In genomic region chr9:118455781-118456180, GRCh38 we compare ENCODE assay signal across 22 cellular contexts.
"Had no signal": no experiment of that assay in that cellular context is flagged by ENCODE, and none has a peak within 500 bp of the region (broad histone marks: within the 10 kb centered on the region; RNA-seq: fewer than 3 reads in every experiment).

No MANE protein-coding gene starts in this region.

- H3K27me3 ChIP-seq: ascending aorta, esophagus squamous epithelium, heart right ventricle, suprapubic skin had no signal

- H3K4me1 ChIP-seq: ascending aorta, esophagus squamous epithelium, heart right ventricle, suprapubic skin had no signal

- H3K4me3 ChIP-seq: ascending aorta, esophagus squamous epithelium, heart right ventricle, mucosa of descending colon, smooth muscle cell, suprapubic skin had no signal

- H3K27ac ChIP-seq: ascending aorta, esophagus squamous epithelium, heart right ventricle, suprapubic skin had no signal

- FAIRE-seq: bronchial epithelial cell, endothelial cell of umbilical vein had no signal

- H3K4me1 Mint-ChIP-seq: activated naive CD4-positive, alpha-beta T cell treated with anti-CD3 and anti-CD28 coated beads, Interleukin-2, amount 50 U/mL, for 24 hours; memory B cell; naive thymus-derived CD4-positive, alpha-beta T cell; stimulated activated naive CD8-positive, alpha-beta T cell treated with anti-CD3 and anti-CD28 coated beads, Interleukin-15, amount 100 ng/mL, for 72 hours had no signal

- H3K27ac Mint-ChIP-seq: activated naive CD4-positive, alpha-beta T cell treated with anti-CD3 and anti-CD28 coated beads, Interleukin-2, amount 50 U/mL, for 24 hours; activated T-cell treated with anti-CD3 and anti-CD28 coated beads, Interleukin-2, amount 50 U/mL, for 72 hours; memory B cell; naive thymus-derived CD4-positive, alpha-beta T cell; stimulated activated naive CD8-positive, alpha-beta T cell treated with anti-CD3 and anti-CD28 coated beads, Interleukin-15, amount 100 ng/mL, for 72 hours had no signal

- H3K4me3 Mint-ChIP-seq: activated naive CD4-positive, alpha-beta T cell treated with anti-CD3 and anti-CD28 coated beads, Interleukin-2, amount 50 U/mL, for 24 hours; activated T-cell treated with anti-CD3 and anti-CD28 coated beads, Interleukin-2, amount 50 U/mL, for 72 hours; memory B cell; naive thymus-derived CD4-positive, alpha-beta T cell; stimulated activated naive CD8-positive, alpha-beta T cell treated with anti-CD3 and anti-CD28 coated beads, Interleukin-15, amount 100 ng/mL, for 72 hours had no signal

- ATAC-seq: activated T-cell treated with anti-CD3 and anti-CD28 coated beads, Interleukin-2, amount 50 U/mL, for 72 hours; heart right ventricle; mucosa of descending colon; naive thymus-derived CD4-positive, alpha-beta T cell; sciatic nerve; stimulated activated naive CD8-positive, alpha-beta T cell treated with anti-CD3 and anti-CD28 coated beads, Interleukin-15, amount 100 ng/mL, for 72 hours had no signal

- H3K36me3 Mint-ChIP-seq: activated naive CD4-positive, alpha-beta T cell treated with anti-CD3 and anti-CD28 coated beads, Interleukin-2, amount 50 U/mL, for 24 hours; memory B cell; naive thymus-derived CD4-positive, alpha-beta T cell had no signal

- H3K4me2 ChIP-seq: smooth muscle cell had no signal

- DNase-seq: activated CD4-positive, alpha-beta T cell treated with anti-CD3 and anti-CD28 coated beads, Interleukin-2, amount 50 U/mL, for 1 hour; activated CD4-positive, CD25-positive, alpha-beta regulatory T cell treated with anti-CD3 and anti-CD28 coated beads, Interleukin-2, amount 50 U/mL, for 72 hours; activated gamma-delta T cell; activated T-cell treated with anti-CD3 and anti-CD28 coated beads, Interleukin-2, amount 50 U/mL, for 72 hours; cerebellar nuclear complex; effector CD4-positive, alpha-beta T cell; esophagus squamous epithelium; heart right ventricle; kidney glomerular epithelial cell; mucosa of descending colon; naive thymus-derived CD4-positive, alpha-beta T cell; stimulated activated CD4-positive, alpha-beta T cell treated with anti-CD3 and anti-CD28 coated beads, Interleukin-4, amount 100 ng/mL, for 1 hour; stimulated activated naive CD8-positive, alpha-beta T cell treated with anti-CD3 and anti-CD28 coated beads, Interleukin-15, amount 100 ng/mL, for 72 hours; T1000 had no signal

- H3K36me3 ChIP-seq: ascending aorta, esophagus squamous epithelium, heart right ventricle, suprapubic skin had no signal

- H3K9me3 ChIP-seq: ascending aorta, esophagus squamous epithelium, heart right ventricle, mucosa of descending colon, suprapubic skin had no signal

- H3K27me3 Mint-ChIP-seq: stimulated activated naive CD8-positive, alpha-beta T cell treated with anti-CD3 and anti-CD28 coated beads, Interleukin-15, amount 100 ng/mL, for 72 hours had no signal
